ENCODE assay signal across 27 cellular contexts in genomic region chrX:85037114-85037513, GRCh38. TPM values are rescaled to one million over a fixed set of nuclear protein-coding genes. Genes with fewer than 3 reads are reported as not detected.
DNase-seq lines count a peak whose midpoint lies in the region; ATAC-seq, FAIRE-seq and TF ChIP-seq lines count a peak whose summit lies in the region.
"Had no signal": no experiment of that assay in that cellular context is flagged by ENCODE, and none has a peak within 500 bp of the region (broad histone marks: within the 10 kb centered on the region; RNA-seq: fewer than 3 reads in every experiment).

No MANE protein-coding gene starts in this region.

- H3K36me3 Mint-ChIP-seq in activated T-helper 17 cell treated with anti-CD3 and anti-CD28 coated beads, Interleukin-2, amount 50 U/mL, for 72 hours (ENCODE audit: low read depth), result peaks cover 7% of the 10 kb centered on the region
- H3K36me3 Mint-ChIP-seq: CD4-positive, CD25-positive, alpha-beta regulatory T cell had no signal

- FAIRE-seq in bronchial epithelial cell (lab: Jason Lieb, UNC), result no peak
- FAIRE-seq: GM12878, GM12892 had no signal

- CTCF ChIA-PET in mammary epithelial cell (lab: Charles Lee; ENCODE audit: low non-redundant PET), result no interaction called here

- no peaks in the 10 kb centered on the region for H3K9me3 ChIP-seq in mammary epithelial cell (replicated peaks; ENCODE audit: insufficient read depth, low read length)
- peaks cover 0 to 12% of the 10 kb centered on the region in 2 donors for H3K9me3 ChIP-seq in breast epithelium
- no peaks in the 10 kb centered on the region for H3K9me3 ChIP-seq in lower lobe of right lung
- H3K9me3 ChIP-seq: A549, BE2C had no signal

- H4K20me1 ChIP-seq in mammary epithelial cell (ENCODE audit: insufficient read depth, low read length), result no peaks in the 10 kb centered on the region

- in situ Hi-C loops in mammary epithelial cell (cut with MboI; ENCODE audit: low sequenced_read_pairs in 2 of 2), result loop anchor here in 1 of 2 donors (25.0 kb wide), 1 partner anchor 300 kb away; no protein-coding TSS in a partner anchor

- no peak for TF ChIP-seq CTCF in mammary epithelial cell (conservative IDR thresholded peaks at IDR 0.05 in 1 of 2, IDR thresholded peaks at IDR 0.05 in 1 of 2; ENCODE audit: extremely low read depth in 1 of 2, insufficient read depth in 1 of 2, low read depth in 1 of 2, low read length in 2 of 2)
- TF ChIP-seq CTCF in breast epithelium (IDR thresholded peaks at IDR 0.05), result no peak
- TF ChIP-seq CTCF in bronchial epithelial cell (IDR thresholded peaks at IDR 0.05; ENCODE audit: insufficient read depth, low read length, severe bottlenecking), result no peak
- TF ChIP-seq CTCF in foreskin keratinocyte (conservative IDR thresholded peaks at IDR 0.05), result no peak
- TF ChIP-seq CTCF in lower lobe of right lung (IDR thresholded peaks at IDR 0.05), result no peak

- peak; percentile 27 for DNase-seq in mammary epithelial cell
- DNase-seq in breast epithelium (ENCODE audit: low spot score in 2 of 2), result no peak
- DNase-seq in bronchial epithelial cell (ENCODE audit: low read depth), result peak; percentile 0
- peak in 1 of 2 donors; percentile 1 for DNase-seq in foreskin keratinocyte
- no peak for DNase-seq in Ammon's horn (ENCODE audit: low spot score)
- DNase-seq in lower lobe of right lung, result no peak
- no peak for DNase-seq in COR-L47 (lab: John Stamatoyannopoulos, UW)
- DNase-seq: AML-193; BE2C; C1 segment of cervical spinal cord; CD4-positive, alpha-beta memory T cell; CD4-positive, CD25-positive, alpha-beta regulatory T cell; CD8-positive, alpha-beta memory T cell; DMS 273 treated with DMSO at 0.1 percent for 48 hours; DMS153; DMS53; DMS79; DND-41; EL; GDM1 had no signal

- no peaks in the 10 kb centered on the region for H3K4me1 Mint-ChIP-seq in activated T-helper 17 cell treated with anti-CD3 and anti-CD28 coated beads, Interleukin-2, amount 50 U/mL, for 72 hours
- H3K4me1 Mint-ChIP-seq: CD14-positive monocyte had no signal

- H3K36me3 ChIP-seq in mammary epithelial cell (ENCODE audit: insufficient read depth, low read length), result no peaks in the 10 kb centered on the region
- no peaks in the 10 kb centered on the region for H3K36me3 ChIP-seq in breast epithelium
- H3K36me3 ChIP-seq in bronchial epithelial cell (ENCODE audit: control insufficient read depth, insufficient read depth, low read length), result no peaks in the 10 kb centered on the region
- H3K36me3 ChIP-seq in lower lobe of right lung, result no peaks in the 10 kb centered on the region
- H3K36me3 ChIP-seq: BE2C, BLaER1 had no signal

- H3K27ac Mint-ChIP-seq in activated T-helper 17 cell treated with anti-CD3 and anti-CD28 coated beads, Interleukin-2, amount 50 U/mL, for 72 hours, result no peak overlapping the region
- H3K27ac Mint-ChIP-seq: CD14-positive monocyte; CD4-positive, alpha-beta memory T cell; CD4-positive, CD25-positive, alpha-beta regulatory T cell; CD8-positive, alpha-beta memory T cell had no signal

- H3K9me3 Mint-ChIP-seq in activated T-helper 17 cell treated with anti-CD3 and anti-CD28 coated beads, Interleukin-2, amount 50 U/mL, for 72 hours, result peaks cover 7% of the 10 kb centered on the region

- H3K4me1 ChIP-seq in mammary epithelial cell (ENCODE audit: insufficient read depth, low read length) (no peaks in the 10 kb centered on the region), breast epithelium (no peaks in the 10 kb centered on the region), foreskin keratinocyte (no peaks in the 10 kb centered on the region), lower lobe of right lung (no peaks in the 10 kb centered on the region)
- H3K4me1 ChIP-seq: A549, BE2C, BLaER1 had no signal

- no peaks in the 10 kb centered on the region for H3K27me3 Mint-ChIP-seq in activated T-helper 17 cell treated with anti-CD3 and anti-CD28 coated beads, Interleukin-2, amount 50 U/mL, for 72 hours
- H3K27me3 Mint-ChIP-seq: CD4-positive, alpha-beta memory T cell; CD4-positive, CD25-positive, alpha-beta regulatory T cell had no signal

- intact Hi-C loops in mammary epithelial cell (cut with micrococcal nuclease), result no loop called here
- intact Hi-C loops in breast epithelium (cut with DNase I; ENCODE audit: low total_unique reads), result no loop called here
- intact Hi-C loops in lower lobe of right lung (cut with DNase I), result no loop called here

- no peak overlapping the region for H3K27ac ChIP-seq in mammary epithelial cell (ENCODE audit: insufficient read depth, low read depth, low read length)
- H3K27ac ChIP-seq in breast epithelium, result no peak overlapping the region
- no peak overlapping the region for H3K27ac ChIP-seq in foreskin keratinocyte
- no peak overlapping the region for H3K27ac ChIP-seq in lower lobe of right lung
- H3K27ac ChIP-seq: 22Rv1, A549, BLaER1 had no signal

- H3K4me3 ChIP-seq in mammary epithelial cell (replicated peaks in 1 of 3; ENCODE audit: insufficient read depth in 1 of 3, low read depth in 2 of 3, low read length in 3 of 3) (no peak overlapping the region), breast epithelium (no peak overlapping the region), bronchial epithelial cell (ENCODE audit: low read depth, low read length) (no peak overlapping the region), lower lobe of right lung (no peak overlapping the region)
- H3K4me3 ChIP-seq: A549, BLaER1, GM12878 had no signal

- H3K27me3 ChIP-seq in mammary epithelial cell (ENCODE audit: insufficient read depth, low read length) (no peaks in the 10 kb centered on the region), breast epithelium (peaks cover 0 to 6% of the 10 kb centered on the region in 2 donors), bronchial epithelial cell (ENCODE audit: control insufficient read depth, insufficient read depth, low read length) (no peaks in the 10 kb centered on the region), foreskin keratinocyte (no peaks in the 10 kb centered on the region), lower lobe of right lung (ENCODE audit: low read depth) (no peaks in the 10 kb centered on the region)
- H3K27me3 ChIP-seq: BE2C had no signal

- dilution Hi-C loops in mammary epithelial cell (cut with HindIII; ENCODE audit: low sequenced_read_pairs), result no loop called here

- WGBS in mammary epithelial cell (ENCODE audit: low coverage, missing lambda C conversion rate), result 64% methylated on average over 3 of the region's 3 CpGs

- H2AFZ ChIP-seq in mammary epithelial cell (ENCODE audit: low read depth, low read length), result no peak overlapping the region

- H3K4me3 Mint-ChIP-seq in activated T-helper 17 cell treated with anti-CD3 and anti-CD28 coated beads, Interleukin-2, amount 50 U/mL, for 72 hours, result peak overlapping the region; percentile 27
- H3K4me3 Mint-ChIP-seq: CD14-positive monocyte; CD4-positive, alpha-beta memory T cell; CD4-positive, CD25-positive, alpha-beta regulatory T cell had no signal

- peaks cover 40% of the 10 kb centered on the region for H3K79me2 ChIP-seq in mammary epithelial cell (ENCODE audit: insufficient read depth, low read length)

- no TSS peak for BruUV-seq in mammary epithelial cell (replicated peaks; lab: Mats Ljungman, UMichigan)

- H3K9ac ChIP-seq in mammary epithelial cell (ENCODE audit: insufficient read depth, low read length), result no peak overlapping the region
- H3K9ac ChIP-seq: BLaER1 had no signal

- ATAC-seq in activated T-helper 17 cell treated with anti-CD3 and anti-CD28 coated beads, Interleukin-2, amount 50 U/mL, for 72 hours (replicated peaks), result peak; percentile 60
- ATAC-seq in foreskin keratinocyte (peak; percentile 11), lower lobe of right lung (no peak)
- ATAC-seq: A549, GM12878 had no signal

- no peak overlapping the region for H3K4me2 ChIP-seq in mammary epithelial cell (ENCODE audit: insufficient read depth, low read depth, low read length)
- H3K4me2 ChIP-seq: A549, BLaER1 had no signal

- no peak for TF ChIP-seq POLR2A in breast epithelium (IDR thresholded peaks at IDR 0.05)

RNA-seq across cellular contexts. Expression of gene APOOL, which starts 33.4 kb away (rescaled TPM):
- total RNA-seq in mammary epithelial cell, result 10 to 100 TPM; 11.3 to 20.6 TPM
- polyA plus RNA-seq in mammary epithelial cell, result 2.8 TPM
- 23.7 TPM for polyA minus RNA-seq in mammary epithelial cell
- 10 to 100 TPM; 10.8 to 15.8 (median 11.5) TPM for total RNA-seq in breast epithelium
- 10 to 100 TPM; 14.8 to 18.2 TPM for total RNA-seq in activated T-helper 17 cell treated with anti-CD3 and anti-CD28 coated beads, Interleukin-2, amount 50 U/mL, for 72 hours
- total RNA-seq in bronchial epithelial cell, result 2.9 and 7.3 TPM in 2 replicates
- 10.0 and 11.1 TPM in 2 replicates for total RNA-seq in foreskin keratinocyte
- 2.8 and 3.3 TPM in 2 replicates for polyA plus RNA-seq in foreskin keratinocyte
- total RNA-seq in lower lobe of right lung, result 19.8 TPM

Comparison
In these comparisons a context has a peak if more than half of its experiments do, and no peak if none do; other contexts are left out.
1. DNase-seq: peak in mammary epithelial cell (single experiment) and bronchial epithelial cell (single experiment); none in breast epithelium (0 of 2), Ammon's horn (single experiment), lower lobe of right lung (single experiment) and COR-L47 (single experiment).
2. ATAC-seq: peak in activated T-helper 17 cell treated with anti-CD3 and anti-CD28 coated beads, Interleukin-2, amount 50 U/mL, for 72 hours (single experiment) and foreskin keratinocyte (single experiment); none in lower lobe of right lung (0 of 2).